Comparison of ENCODE assay signal across 9 cellular contexts in genomic region chr11:46618789-46619188, GRCh38. TPM values are rescaled to one million over a fixed set of nuclear protein-coding genes. Genes with fewer than 3 reads are reported as not detected.
DNase-seq lines count a peak whose midpoint lies in the region; ATAC-seq and TF ChIP-seq lines count a peak whose summit lies in the region.
"Had no signal": no experiment of that assay in that cellular context is flagged by ENCODE, and none has a peak within 500 bp of the region (broad histone marks: within the 10 kb centered on the region; RNA-seq: fewer than 3 reads in every experiment).

No MANE protein-coding gene starts in this region.

- H3K9me3 ChIP-seq in RWPE2 (ENCODE audit: severe bottlenecking) (no peaks in the 10 kb centered on the region), skeletal muscle satellite cell (replicated peaks; ENCODE audit: low read length) (no peaks in the 10 kb centered on the region)

- peak overlapping the region; percentile 92 for H3K4me3 ChIP-seq in RWPE2 (ENCODE audit: severe bottlenecking)
- peak overlapping the region; percentile 97 for H3K4me3 ChIP-seq in epithelial cell of esophagus (ENCODE audit: low read length)
- peak overlapping the region; percentile 56 for H3K4me3 ChIP-seq in skeletal muscle satellite cell (ENCODE audit: low read length)

- peaks cover 10% of the 10 kb centered on the region for H3K4me1 ChIP-seq in RWPE2 (ENCODE audit: insufficient read depth, poor library complexity, severe bottlenecking)
- peaks cover 21% of the 10 kb centered on the region for H3K4me1 ChIP-seq in skeletal muscle satellite cell (ENCODE audit: control insufficient read depth, insufficient read depth, low read length)
- H3K4me1 ChIP-seq: parathyroid adenoma had no signal

- H3K36me3 ChIP-seq in RWPE2 (ENCODE audit: low read depth) (peaks cover 34% of the 10 kb centered on the region), skeletal muscle satellite cell (ENCODE audit: insufficient read depth, low read length) (peaks cover 8% of the 10 kb centered on the region)

- no peak overlapping the region for H3K27ac ChIP-seq in RWPE2 (ENCODE audit: poor library complexity, severe bottlenecking)
- H3K27ac ChIP-seq: parathyroid adenoma had no signal

- peak overlapping the region; percentile 99 for H3K9ac ChIP-seq in skeletal muscle satellite cell (ENCODE audit: low read depth, low read length)
- H3K9ac ChIP-seq: parathyroid adenoma had no signal

- no peaks in the 10 kb centered on the region for H3K27me3 ChIP-seq in RWPE2 (ENCODE audit: insufficient read depth, poor library complexity, severe bottlenecking)
- no peaks in the 10 kb centered on the region for H3K27me3 ChIP-seq in skeletal muscle satellite cell (ENCODE audit: control insufficient read depth, insufficient read depth, low read length)

- H3K4me2 ChIP-seq in skeletal muscle satellite cell (ENCODE audit: low read length), result peak overlapping the region; percentile 89

- peak; percentile 7 for DNase-seq in DMS 273 (lab: John Stamatoyannopoulos, UW; ENCODE audit: unreplicated experiment)
- no peak for DNase-seq in DMS 273 treated with DMSO at 0.1 percent for 48 hours (lab: John Stamatoyannopoulos, UW)
- no peak for DNase-seq in RWPE2 (ENCODE audit: low spot score)
- DNase-seq in epithelial cell of esophagus (ENCODE audit: low read depth), result no peak
- no peak for DNase-seq in SIG-M5 treated with dmso at 0.1 percent for 504 hours (lab: John Stamatoyannopoulos, UW; ENCODE audit: unreplicated experiment)
- no peak for DNase-seq in activated CD8-positive, alpha-beta memory T cell treated with anti-CD3 and anti-CD28 coated beads for 24 hours

- no peak for ATAC-seq in RWPE2 (ENCODE audit: low read depth)
- ATAC-seq in HG02973 (IDR thresholded peaks at IDR 0.05; ENCODE audit: unreplicated experiment), result no peak

- TF ChIP-seq CTCF in RWPE2 (IDR thresholded peaks at IDR 0.05; ENCODE audit: poor library complexity, severe bottlenecking), result no peak
- TF ChIP-seq CTCF in epithelial cell of esophagus (IDR thresholded peaks at IDR 0.05; ENCODE audit: insufficient read depth, low read depth, low read length, missing control alignments), result no peak

RNA-seq across cellular contexts. Expression of gene ATG13, which starts 1.4 kb away (rescaled TPM):
- 33.0 and 46.1 TPM in 2 replicates for total RNA-seq in skeletal muscle satellite cell (2012; rRNA removed)

RNA-seq across cellular contexts. Expression of gene HARBI1, which starts 1.8 kb away (rescaled TPM):
- total RNA-seq in skeletal muscle satellite cell (2012; rRNA removed), result 2.3 and 5.7 TPM in 2 replicates

RNA-seq across cellular contexts. Expression of gene AMBRA1, which starts 25.0 kb away (rescaled TPM):
- 17.3 and 17.7 TPM in 2 replicates for total RNA-seq in skeletal muscle satellite cell (2012; rRNA removed)
